In genomic region chr1:234750922-234751595, GRCh38 we compare ENCODE assay signal across 13 cellular contexts.
DNase-seq lines count a peak whose midpoint lies in the region; ATAC-seq, FAIRE-seq and TF ChIP-seq lines count a peak whose summit lies in the region.
"Had no signal": no experiment of that assay in that cellular context is flagged by ENCODE, and none has a peak within 500 bp of the region (broad histone marks: within the 10 kb centered on the region; RNA-seq: fewer than 3 reads in every experiment).

No MANE protein-coding gene starts in this region.

- no peaks in the 10 kb centered on the region for H4K20me1 ChIP-seq in astrocyte (ENCODE audit: insufficient read depth, low read length)

- H2AFZ ChIP-seq in astrocyte (ENCODE audit: low read depth, low read length) = no peak overlapping the region

- no peak for FAIRE-seq in astrocyte (lab: Jason Lieb, UNC)
- FAIRE-seq: endometrium, GM12891, TTC549 had no signal

- H3K9me3 Mint-ChIP-seq in astrocyte (ENCODE audit: unreplicated experiment) (no peaks in the 10 kb centered on the region), T-cell (no peaks in the 10 kb centered on the region)
- H3K9me3 Mint-ChIP-seq: naive B cell had no signal

- ATAC-seq in T-cell (replicated peaks in 1 of 4) (no peak), GM21825 (IDR thresholded peaks at IDR 0.05; ENCODE audit: unreplicated experiment) (no peak)

- H3K4me3 Mint-ChIP-seq in astrocyte (ENCODE audit: unreplicated experiment) (no peak overlapping the region), T-cell (no peak overlapping the region)
- H3K4me3 Mint-ChIP-seq: naive B cell had no signal

- H3K27me3 ChIP-seq in astrocyte (ENCODE audit: insufficient read depth, low read length) (no peaks in the 10 kb centered on the region), layer of hippocampus (ENCODE audit: control insufficient read depth, insufficient read depth, low read length) (no peaks in the 10 kb centered on the region), stomach smooth muscle (ENCODE audit: control insufficient read depth in 1 of 2, insufficient read depth in 2 of 2, low read length in 2 of 2) (no peaks in the 10 kb centered on the region)
- H3K27me3 ChIP-seq: adrenal gland had no signal

- POLR2A ChIA-PET in T-cell (lab: Charles Lee) = no interaction called here

- H3K27ac Mint-ChIP-seq in astrocyte (ENCODE audit: unreplicated experiment) = peak overlapping the region; percentile 38
- no peak overlapping the region for H3K27ac Mint-ChIP-seq in T-cell
- H3K27ac Mint-ChIP-seq: naive B cell had no signal

- H3K36me3 ChIP-seq in astrocyte (ENCODE audit: insufficient read depth, low read length) (no peaks in the 10 kb centered on the region), stomach smooth muscle (ENCODE audit: control insufficient read depth in 2 of 2, insufficient read depth in 2 of 2, low read length in 2 of 2) (no peaks in the 10 kb centered on the region)
- H3K36me3 ChIP-seq: adrenal gland had no signal

- H3K4me1 ChIP-seq in astrocyte (ENCODE audit: insufficient read depth, low read length) (peaks cover 20% of the 10 kb centered on the region), stomach smooth muscle (ENCODE audit: control insufficient read depth, insufficient read depth, low read length) (peaks cover 20% of the 10 kb centered on the region)

- no peak overlapping the region for H3K4me3 ChIP-seq in astrocyte (ENCODE audit: insufficient read depth, low read depth, low read length)
- no peak overlapping the region for H3K4me3 ChIP-seq in stomach smooth muscle (ENCODE audit: low read length in 2 of 2)
- H3K4me3 ChIP-seq: adrenal gland had no signal

- H3K27me3 Mint-ChIP-seq in astrocyte (ENCODE audit: low read depth, unreplicated experiment) = peaks cover 2% of the 10 kb centered on the region
- no peaks in the 10 kb centered on the region for H3K27me3 Mint-ChIP-seq in T-cell
- H3K27me3 Mint-ChIP-seq: naive B cell had no signal

- no peak overlapping the region for H3K27ac ChIP-seq in astrocyte (ENCODE audit: low read depth, low read length)
- peak overlapping the region; percentile 92 for H3K27ac ChIP-seq in layer of hippocampus (ENCODE audit: low read depth, low read length)
- peak overlapping the region; percentile 46 for H3K27ac ChIP-seq in stomach smooth muscle (ENCODE audit: low read length)
- H3K27ac ChIP-seq: adrenal gland had no signal

- no peaks in the 10 kb centered on the region for H3K79me2 ChIP-seq in astrocyte (ENCODE audit: insufficient read depth, low read length)

- H3K9ac ChIP-seq in astrocyte (ENCODE audit: low read length) (no peak overlapping the region), stomach smooth muscle (ENCODE audit: low read length in 2 of 2) (peak overlapping the region in 1 of 2 donors; percentile 29)

- CTCF ChIA-PET in T-cell (lab: Charles Lee) = interaction anchor here in 1 of 2 donors (0.6 kb wide), 1 partner anchor 376 kb away, joined by 4 read pairs; no protein-coding TSS in a partner anchor

- H3K4me2 ChIP-seq in astrocyte (ENCODE audit: low read length) = no peak overlapping the region

- H3K4me1 Mint-ChIP-seq in astrocyte (ENCODE audit: low read depth, unreplicated experiment) (peaks cover 13% of the 10 kb centered on the region), T-cell (peaks cover under 1 to 6% (median 3%) of the 10 kb centered on the region in 3 donors)
- H3K4me1 Mint-ChIP-seq: naive B cell had no signal

- no peak for TF ChIP-seq CTCF in astrocyte (IDR thresholded peaks at IDR 0.05; ENCODE audit: insufficient read depth, low read depth, low read length)

- DNase-seq in NCI-H2029 treated with DMSO at 0.1 percent for 48 hours (lab: John Stamatoyannopoulos, UW) = peak; percentile 65
- DNase-seq in astrocyte (ENCODE audit: low read depth) = no peak
- no peak for DNase-seq in stimulated activated naive CD4-positive, alpha-beta T cell treated with Interleukin-2 at 50 U/mL for 16 hours (lab: John Stamatoyannopoulos, UW)
- no peak for DNase-seq in T-cell
- DNase-seq in HT-29 (ENCODE audit: low spot score) = no peak
- DNase-seq: adrenal gland, naive B cell had no signal

- no peaks in the 10 kb centered on the region for H3K36me3 Mint-ChIP-seq in astrocyte (ENCODE audit: low read depth, unreplicated experiment)
- H3K36me3 Mint-ChIP-seq in T-cell = no peaks in the 10 kb centered on the region
- H3K36me3 Mint-ChIP-seq: naive B cell had no signal

- H3K9me3 ChIP-seq in astrocyte (ENCODE audit: insufficient read depth, low read depth, low read length) = no peaks in the 10 kb centered on the region
- no peaks in the 10 kb centered on the region for H3K9me3 ChIP-seq in stomach smooth muscle (ENCODE audit: control insufficient read depth in 2 of 2, low read length in 2 of 2)
- H3K9me3 ChIP-seq: adrenal gland had no signal
